16 cellular contexts compared by ENCODE assay signal in genomic region chr16:75079346-75079926, GRCh38. TPM values are rescaled to one million over a fixed set of nuclear protein-coding genes. Genes with fewer than 3 reads are reported as not detected.
"Had no signal": no experiment of that assay in that cellular context is flagged by ENCODE, and none has a peak within 500 bp of the region (broad histone marks: within the 10 kb centered on the region; RNA-seq: fewer than 3 reads in every experiment).

No MANE protein-coding gene starts in this region.

- H3K27ac ChIP-seq: parathyroid adenoma, tibial nerve, uterus had no signal

- H3K27ac Mint-ChIP-seq: activated CD4-positive, alpha-beta memory T cell treated with anti-CD3 and anti-CD28 coated beads for 36 hours; activated CD8-positive, alpha-beta memory T cell treated with anti-CD3 and anti-CD28 coated beads, Interleukin-2, amount 10 ng/mL, durations not matched to agents 7 days and 5 days; activated naive CD4-positive, alpha-beta T cell treated with anti-CD3 and anti-CD28 coated beads, Interleukin-2, amount 10 ng/mL, durations not matched to agents 7 days and 5 days; activated naive CD8-positive, alpha-beta T cell treated with anti-CD3 and anti-CD28 coated beads, Interleukin-2, amount 50 U/mL, for 24 hours; nephron had no signal

- H3K9me3 Mint-ChIP-seq: activated CD4-positive, alpha-beta memory T cell treated with anti-CD3 and anti-CD28 coated beads for 36 hours; activated naive CD8-positive, alpha-beta T cell treated with anti-CD3 and anti-CD28 coated beads, Interleukin-2, amount 50 U/mL, for 24 hours; central memory CD8-positive, alpha-beta T cell; immature natural killer cell had no signal

- H3K4me3 Mint-ChIP-seq: activated CD4-positive, alpha-beta memory T cell treated with anti-CD3 and anti-CD28 coated beads for 36 hours; activated CD8-positive, alpha-beta memory T cell treated with anti-CD3 and anti-CD28 coated beads, Interleukin-2, amount 10 ng/mL, durations not matched to agents 7 days and 5 days; activated naive CD4-positive, alpha-beta T cell treated with anti-CD3 and anti-CD28 coated beads, Interleukin-2, amount 10 ng/mL, durations not matched to agents 7 days and 5 days; activated naive CD8-positive, alpha-beta T cell treated with anti-CD3 and anti-CD28 coated beads, Interleukin-2, amount 50 U/mL, for 24 hours; central memory CD8-positive, alpha-beta T cell; immature natural killer cell; nephron; T-helper 1 cell treated with Interleukin-12 subunit alpha and Interleukin-12 subunit beta and Interleukin-4 antibody, amounts not matched to agents 30 μg/mL and 1 μg/mL, for 36 hours had no signal

- DNase-seq: activated CD4-positive, alpha-beta memory T cell treated with anti-CD3 and anti-CD28 coated beads for 36 hours; activated CD4-positive, alpha-beta T cell treated with anti-CD3 and anti-CD28 coated beads for 1 hour; activated CD8-positive, alpha-beta memory T cell treated with anti-CD3 and anti-CD28 coated beads, Interleukin-2, amount 10 ng/mL, durations not matched to agents 7 days and 5 days; activated naive CD4-positive, alpha-beta T cell treated with anti-CD3 and anti-CD28 coated beads, Interleukin-2, amount 10 ng/mL, durations not matched to agents 7 days and 5 days; activated naive CD8-positive, alpha-beta T cell treated with anti-CD3 and anti-CD28 coated beads, Interleukin-2, amount 50 U/mL, for 24 hours; anterior cingulate cortex; cortex of kidney; immature natural killer cell; stimulated activated naive CD8-positive, alpha-beta T cell treated with anti-CD3 and anti-CD28 coated beads, Interleukin-15, Interleukin-2, amounts not matched to agents 100 U/mL and 50 U/mL, for 24 hours; substantia nigra; uterus had no signal

- H3K27me3 ChIP-seq: tibial nerve, uterus had no signal

- H2AFZ ChIP-seq: parathyroid adenoma had no signal

- H3K4me1 ChIP-seq: uterus had no signal

- H3K4me3 ChIP-seq: tibial nerve, uterus had no signal

- ATAC-seq: activated CD8-positive, alpha-beta memory T cell treated with anti-CD3 and anti-CD28 coated beads, Interleukin-2, amount 10 ng/mL, durations not matched to agents 7 days and 5 days; activated naive CD8-positive, alpha-beta T cell treated with anti-CD3 and anti-CD28 coated beads, Interleukin-2, amount 50 U/mL, for 24 hours; stimulated activated naive CD8-positive, alpha-beta T cell treated with anti-CD3 and anti-CD28 coated beads, Interleukin-15, Interleukin-2, amounts not matched to agents 100 U/mL and 50 U/mL, for 24 hours had no signal

- H3K9ac ChIP-seq: parathyroid adenoma had no signal

- H3K27me3 Mint-ChIP-seq: activated CD4-positive, alpha-beta memory T cell treated with anti-CD3 and anti-CD28 coated beads for 36 hours; activated CD8-positive, alpha-beta memory T cell treated with anti-CD3 and anti-CD28 coated beads, Interleukin-2, amount 10 ng/mL, durations not matched to agents 7 days and 5 days; activated naive CD4-positive, alpha-beta T cell treated with anti-CD3 and anti-CD28 coated beads, Interleukin-2, amount 10 ng/mL, durations not matched to agents 7 days and 5 days; activated naive CD8-positive, alpha-beta T cell treated with anti-CD3 and anti-CD28 coated beads, Interleukin-2, amount 50 U/mL, for 24 hours; central memory CD8-positive, alpha-beta T cell had no signal

- H3K36me3 Mint-ChIP-seq: activated CD4-positive, alpha-beta memory T cell treated with anti-CD3 and anti-CD28 coated beads for 36 hours; immature natural killer cell had no signal

- H3K9me3 ChIP-seq: tibial nerve, uterus had no signal

- H3K36me3 ChIP-seq: tibial nerve, uterus had no signal

RNA-seq across cellular contexts. Expression of gene LDHD, which starts 37.1 kb away (rescaled TPM):
- total RNA-seq: activated CD8-positive, alpha-beta memory T cell treated with anti-CD3 and anti-CD28 coated beads, Interleukin-2, amount 10 ng/mL, durations not matched to agents 7 days and 5 days had no signal
